ENCODE assay signal across 22 cellular contexts in the genomic region with DNA sequence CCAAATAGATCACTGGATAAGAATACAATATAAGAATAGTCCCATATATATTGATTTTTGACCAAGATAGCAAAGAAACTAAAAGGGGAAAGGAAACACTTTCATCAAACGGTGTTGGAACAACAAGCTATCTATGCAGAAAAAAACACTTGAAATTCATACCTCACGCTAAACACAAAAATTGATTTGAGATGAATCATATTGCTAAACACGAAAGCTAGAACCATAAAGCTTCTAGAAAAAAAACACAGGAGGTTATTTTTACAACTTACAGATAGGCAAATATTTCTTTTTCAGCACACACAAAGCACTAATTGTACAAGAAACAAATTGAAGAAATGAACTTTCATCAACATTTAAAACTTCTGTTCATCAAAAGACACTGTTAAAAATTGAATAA. TPM values are rescaled to one million over a fixed set of nuclear protein-coding genes. Genes with fewer than 3 reads are reported as not detected.
DNase-seq lines count a peak whose midpoint lies in the region; ATAC-seq and TF ChIP-seq lines count a peak whose summit lies in the region.
"Had no signal": no experiment of that assay in that cellular context is flagged by ENCODE, and none has a peak within 500 bp of the region (broad histone marks: within the 10 kb centered on the region; RNA-seq: fewer than 3 reads in every experiment).

No MANE protein-coding gene starts in this region.

- H3K36me3 ChIP-seq in GM23338 (ENCODE audit: insufficient read depth) (no peaks in the 10 kb centered on the region), psoas muscle (ENCODE audit: insufficient read depth in 1 of 2, low read depth in 1 of 2) (no peaks in the 10 kb centered on the region)
- H3K36me3 ChIP-seq: BLaER1, left ventricle myocardium inferior, sigmoid colon, suprapubic skin, upper lobe of left lung had no signal

- intact Hi-C loops in activated T-helper 2 cell treated with anti-CD3 and anti-CD28 coated beads, Interferon-gamma antibody, Interleukin-2, Interleukin-4, amounts not matched to agents 10 μg/mL and 5 μg/mL and 100 μg/mL, durations not matched to agents 14 hours and 24 hours and 36 hours (cut with micrococcal nuclease), result loop anchor here (10.0 kb wide), 1 partner anchor 59 kb away; the partner anchor contains the start of gene TRAM2
- intact Hi-C loops in psoas muscle (cut with DNase I), result no loop called here

- no peaks in the 10 kb centered on the region for H3F3A ChIP-seq in GM23338 (replicated peaks; ENCODE audit: low read depth)

- no peak overlapping the region for H3K27ac Mint-ChIP-seq in GM23338
- peak overlapping the region; percentile 37 for H3K27ac Mint-ChIP-seq in activated T-helper 2 cell treated with anti-CD3 and anti-CD28 coated beads, Interferon-gamma antibody, Interleukin-2, Interleukin-4, amounts not matched to agents 10 μg/mL and 5 μg/mL and 100 μg/mL, durations not matched to agents 14 hours and 24 hours and 36 hours
- H3K27ac Mint-ChIP-seq: activated CD8-positive, alpha-beta T cell treated with anti-CD3 and anti-CD28 coated beads for 36 hours; activated naive CD8-positive, alpha-beta T cell; T-helper 17 cell had no signal

- no peaks in the 10 kb centered on the region for H3K9me2 ChIP-seq in GM23338 (ENCODE audit: insufficient read depth)

- 68 to 74% (median 68%) methylated on average over 3 of the region's 3 CpGs for WGBS in psoas muscle, 3 donors

- peak; percentile 40 for DNase-seq in EL
- DNase-seq in GM23338 (ENCODE audit: low spot score), result no peak
- no peak for DNase-seq in activated T-helper 2 cell treated with anti-CD3 and anti-CD28 coated beads, Interferon-gamma antibody, Interleukin-2, Interleukin-4, amounts not matched to agents 10 μg/mL and 5 μg/mL and 100 μg/mL, durations not matched to agents 14 hours and 24 hours and 36 hours (ENCODE audit: low spot score)
- DNase-seq in iris pigment epithelial cell (ENCODE audit: low read depth), result peak; percentile 59
- no peak for DNase-seq in psoas muscle
- DNase-seq in NK-92 (lab: John Stamatoyannopoulos, UW; ENCODE audit: unreplicated experiment), result no peak
- DNase-seq: DMS153; left ventricle myocardium inferior; NCI-H1092 treated with DMSO at 0.1 percent for 48 hours; NCI-H1930; NCI-H510A treated with DMSO at 0.1 percent for 48 hours; sigmoid colon; stimulated activated naive CD4-positive, alpha-beta T cell; T-helper 17 cell; upper lobe of left lung had no signal

- H3K9me3 Mint-ChIP-seq in GM23338, result no peaks in the 10 kb centered on the region
- H3K9me3 Mint-ChIP-seq in activated T-helper 2 cell treated with anti-CD3 and anti-CD28 coated beads, Interferon-gamma antibody, Interleukin-2, Interleukin-4, amounts not matched to agents 10 μg/mL and 5 μg/mL and 100 μg/mL, durations not matched to agents 14 hours and 24 hours and 36 hours, result peaks cover 4% of the 10 kb centered on the region
- H3K9me3 Mint-ChIP-seq: activated CD8-positive, alpha-beta T cell treated with anti-CD3 and anti-CD28 coated beads for 36 hours; central memory CD8-positive, alpha-beta T cell had no signal

- no peak overlapping the region for H3K4me3 ChIP-seq in GM23338
- H3K4me3 ChIP-seq in psoas muscle, result no peak overlapping the region
- H3K4me3 ChIP-seq: BLaER1, left ventricle myocardium inferior, sigmoid colon, suprapubic skin, upper lobe of left lung had no signal

- H3K36me3 Mint-ChIP-seq in GM23338 (ENCODE audit: low read depth), result no peaks in the 10 kb centered on the region
- no peaks in the 10 kb centered on the region for H3K36me3 Mint-ChIP-seq in activated T-helper 2 cell treated with anti-CD3 and anti-CD28 coated beads, Interferon-gamma antibody, Interleukin-2, Interleukin-4, amounts not matched to agents 10 μg/mL and 5 μg/mL and 100 μg/mL, durations not matched to agents 14 hours and 24 hours and 36 hours (ENCODE audit: low read depth)
- H3K36me3 Mint-ChIP-seq: activated naive CD8-positive, alpha-beta T cell had no signal

- no peak for TF ChIP-seq CTCF in GM23338 (conservative IDR thresholded peaks at IDR 0.05; ENCODE audit: low read depth in 2 of 2)
- TF ChIP-seq CTCF in psoas muscle (IDR thresholded peaks at IDR 0.05), result no peak

- H2AFZ ChIP-seq in GM23338, result peak overlapping the region; percentile 87; the same call in 1 of the 2 replicates

- H3K27ac ChIP-seq in GM23338 (ENCODE audit: low read depth), result no peak overlapping the region
- H3K27ac ChIP-seq in psoas muscle, result no peak overlapping the region
- H3K27ac ChIP-seq: BLaER1, left ventricle myocardium inferior, sigmoid colon, suprapubic skin, upper lobe of left lung had no signal

- peaks cover 12% of the 10 kb centered on the region; the same call in 2 of the 3 replicates for H3K4me1 Mint-ChIP-seq in GM23338
- H3K4me1 Mint-ChIP-seq in activated T-helper 2 cell treated with anti-CD3 and anti-CD28 coated beads, Interferon-gamma antibody, Interleukin-2, Interleukin-4, amounts not matched to agents 10 μg/mL and 5 μg/mL and 100 μg/mL, durations not matched to agents 14 hours and 24 hours and 36 hours (ENCODE audit: low read depth), result peaks cover 23% of the 10 kb centered on the region
- H3K4me1 Mint-ChIP-seq: central memory CD8-positive, alpha-beta T cell had no signal

- no peaks in the 10 kb centered on the region for H4K20me1 ChIP-seq in GM23338 (replicated peaks; ENCODE audit: insufficient read depth)
- H4K20me1 ChIP-seq: BLaER1 had no signal

- no peak overlapping the region for H3K4me2 ChIP-seq in GM23338

- no peak overlapping the region for H3K4me3 Mint-ChIP-seq in GM23338
- H3K4me3 Mint-ChIP-seq in activated T-helper 2 cell treated with anti-CD3 and anti-CD28 coated beads, Interferon-gamma antibody, Interleukin-2, Interleukin-4, amounts not matched to agents 10 μg/mL and 5 μg/mL and 100 μg/mL, durations not matched to agents 14 hours and 24 hours and 36 hours (ENCODE audit: low read depth), result peak overlapping the region; percentile 7
- H3K4me3 Mint-ChIP-seq: activated CD8-positive, alpha-beta T cell treated with anti-CD3 and anti-CD28 coated beads for 36 hours; activated naive CD8-positive, alpha-beta T cell; central memory CD8-positive, alpha-beta T cell; T-helper 17 cell had no signal

- no peaks in the 10 kb centered on the region for H3K27me3 Mint-ChIP-seq in GM23338 (ENCODE audit: insufficient read depth, low read depth, poor library complexity)
- H3K27me3 Mint-ChIP-seq in activated T-helper 2 cell treated with anti-CD3 and anti-CD28 coated beads, Interferon-gamma antibody, Interleukin-2, Interleukin-4, amounts not matched to agents 10 μg/mL and 5 μg/mL and 100 μg/mL, durations not matched to agents 14 hours and 24 hours and 36 hours (ENCODE audit: low read depth), result no peaks in the 10 kb centered on the region

- H3K4me1 ChIP-seq in GM23338 (ENCODE audit: insufficient read depth), result no peaks in the 10 kb centered on the region
- no peaks in the 10 kb centered on the region for H3K4me1 ChIP-seq in psoas muscle
- H3K4me1 ChIP-seq: left ventricle myocardium inferior, sigmoid colon, suprapubic skin, upper lobe of left lung had no signal

- H3K9me3 ChIP-seq in psoas muscle, result no peaks in the 10 kb centered on the region
- H3K9me3 ChIP-seq: BLaER1, left ventricle myocardium inferior, sigmoid colon, suprapubic skin, upper lobe of left lung had no signal

- ATAC-seq in GM23338, result no peak
- ATAC-seq in psoas muscle, result no peak
- ATAC-seq in GM21423 (IDR thresholded peaks at IDR 0.05; ENCODE audit: unreplicated experiment), result no peak
- ATAC-seq: esophagus mucosa, T-helper 17 cell had no signal

- no peaks in the 10 kb centered on the region for H3K79me2 ChIP-seq in GM23338 (replicated peaks; ENCODE audit: insufficient read depth)

- H3K27me3 ChIP-seq in GM23338 (ENCODE audit: insufficient read depth) (no peaks in the 10 kb centered on the region), psoas muscle (ENCODE audit: insufficient read depth in 3 of 3, low read length in 2 of 3) (no peaks in the 10 kb centered on the region)
- H3K27me3 ChIP-seq: BLaER1, sigmoid colon, upper lobe of left lung had no signal

TF ChIP-seq in GM23338, 12 proteins besides CTCF, POLR2A, EP300 and RAD21:
- no peak for TF ChIP-seq CREB1 (CRISPR knock-in tag; IDR thresholded peaks at IDR 0.05; ENCODE audit: low read depth)
- TF ChIP-seq NANOG (IDR thresholded peaks at IDR 0.05; ENCODE audit: borderline replicate concordance), result no peak

RNA-seq across cellular contexts. Expression of gene TMEM14A, which starts 36.7 kb away (rescaled TPM):
- total RNA-seq in GM23338 (2014; rRNA removed; shearing (Covaris generic)), result 13.9 and 19.8 TPM in 2 replicates
- polyA plus RNA-seq in GM23338 (2016; fragmentation: Nextera tagmentation; extraction: Ambion mirVana), result 36.0 and 39.3 TPM in 2 replicates
- 17.0 and 18.9 TPM in 2 replicates for total RNA-seq in activated T-helper 2 cell treated with anti-CD3 and anti-CD28 coated beads, Interferon-gamma antibody, Interleukin-2, Interleukin-4, amounts not matched to agents 10 μg/mL and 5 μg/mL and 100 μg/mL, durations not matched to agents 14 hours and 24 hours and 36 hours
- 1 to 10 TPM; 1.2 to 3.4 (median 1.5) TPM for total RNA-seq in psoas muscle
- polyA plus RNA-seq in psoas muscle, result 1 to 10 TPM; 2.7 to 3.5 (median 3.5) TPM

RNA-seq across cellular contexts. Expression of gene TRAM2, which starts 57.4 kb away (rescaled TPM):
- 12.4 and 14.0 TPM in 2 replicates for total RNA-seq in GM23338 (2014; rRNA removed; shearing (Covaris generic))
- 3.9 and 4.0 TPM in 2 replicates for polyA plus RNA-seq in GM23338 (2016; fragmentation: Nextera tagmentation; extraction: Ambion mirVana)
- total RNA-seq in activated T-helper 2 cell treated with anti-CD3 and anti-CD28 coated beads, Interferon-gamma antibody, Interleukin-2, Interleukin-4, amounts not matched to agents 10 μg/mL and 5 μg/mL and 100 μg/mL, durations not matched to agents 14 hours and 24 hours and 36 hours, result 4.7 TPM in 2 replicates
- 1 to 10 TPM; 3.4 to 5.7 (median 4.5) TPM for total RNA-seq in psoas muscle
- polyA plus RNA-seq in psoas muscle, result 1 to 10 TPM; 2.1 to 4.5 (median 3.0) TPM

Comparison
In these comparisons a context has a peak if more than half of its experiments do, and no peak if none do; other contexts are left out.
1. DNase-seq: peak in EL (single experiment) and iris pigment epithelial cell (single experiment); none in GM23338 (single experiment), activated T-helper 2 cell treated with anti-CD3 and anti-CD28 coated beads, Interferon-gamma antibody, Interleukin-2, Interleukin-4, amounts not matched to agents 10 μg/mL and 5 μg/mL and 100 μg/mL, durations not matched to agents 14 hours and 24 hours and 36 hours (single experiment), psoas muscle (0 of 2) and NK-92 (single experiment).